In genomic region chr4:148431401-148431800, GRCh38 we compare ENCODE assay signal across 24 cellular contexts. TPM values are rescaled to one million over a fixed set of nuclear protein-coding genes. Genes with fewer than 3 reads are reported as not detected.
DNase-seq lines count a peak whose midpoint lies in the region; ATAC-seq, FAIRE-seq and TF ChIP-seq lines count a peak whose summit lies in the region.
"Had no signal": no experiment of that assay in that cellular context is flagged by ENCODE, and none has a peak within 500 bp of the region (broad histone marks: within the 10 kb centered on the region; RNA-seq: fewer than 3 reads in every experiment).

No MANE protein-coding gene starts in this region.

- no peaks in the 10 kb centered on the region for H3K9me3 Mint-ChIP-seq in progenitor cell of endocrine pancreas (ENCODE audit: low read depth)
- H3K9me3 Mint-ChIP-seq: activated naive CD8-positive, alpha-beta T cell treated with anti-CD3 and anti-CD28 coated beads, Interleukin-2, amount 10 ng/mL, durations not matched to agents 7 days and 5 days; activated T-helper 1 cell treated with anti-CD3 and anti-CD28 coated beads, Interleukin-12 subunit alpha, Interleukin-12 subunit beta, Interleukin-2, Interleukin-4 antibody, amounts not matched to agents 30 ng/mL and 10 ng/mL and 1 ng/mL, durations not matched to agents 14 hours and 24 hours and 36 hours; CD8-positive, alpha-beta memory T cell; type B pancreatic cell had no signal

- peaks cover 8% of the 10 kb centered on the region for H3K4me1 Mint-ChIP-seq in progenitor cell of endocrine pancreas (ENCODE audit: low read depth)

- no peak overlapping the region for H3K4me3 Mint-ChIP-seq in progenitor cell of endocrine pancreas (ENCODE audit: low read depth)
- H3K4me3 Mint-ChIP-seq: activated naive CD8-positive, alpha-beta T cell treated with anti-CD3 and anti-CD28 coated beads, Interleukin-2, amount 10 ng/mL, durations not matched to agents 7 days and 5 days; activated T-helper 1 cell treated with anti-CD3 and anti-CD28 coated beads, Interleukin-12 subunit alpha, Interleukin-12 subunit beta, Interleukin-2, Interleukin-4 antibody, amounts not matched to agents 30 ng/mL and 10 ng/mL and 1 ng/mL, durations not matched to agents 14 hours and 24 hours and 36 hours; brain; stimulated activated naive CD8-positive, alpha-beta T cell treated with anti-CD3 and anti-CD28 coated beads, Interleukin-15, amount 100 ng/mL, for 72 hours; type B pancreatic cell had no signal

- H3K27ac Mint-ChIP-seq in progenitor cell of endocrine pancreas, result peak overlapping the region; percentile 71
- H3K27ac Mint-ChIP-seq: activated naive CD8-positive, alpha-beta T cell treated with anti-CD3 and anti-CD28 coated beads, Interleukin-2, amount 10 ng/mL, durations not matched to agents 7 days and 5 days; activated T-helper 1 cell treated with anti-CD3 and anti-CD28 coated beads, Interleukin-12 subunit alpha, Interleukin-12 subunit beta, Interleukin-2, Interleukin-4 antibody, amounts not matched to agents 30 ng/mL and 10 ng/mL and 1 ng/mL, durations not matched to agents 14 hours and 24 hours and 36 hours; brain; stimulated activated naive CD8-positive, alpha-beta T cell treated with anti-CD3 and anti-CD28 coated beads, Interleukin-15, amount 100 ng/mL, for 72 hours; type B pancreatic cell had no signal

- intact Hi-C loops in kidney (cut with DNase I), result no loop called here

- peaks cover 0 to 5% of the 10 kb centered on the region in 2 donors for H3K4me1 ChIP-seq in kidney (ENCODE audit: control insufficient read depth in 1 of 2, insufficient read depth in 1 of 2, low read depth in 1 of 2, low read length in 2 of 2)

- TF ChIP-seq CTCF in kidney (IDR thresholded peaks at IDR 0.05; ENCODE audit: borderline replicate concordance, extremely low read depth, insufficient read depth), result no peak
- TF ChIP-seq CTCF in progenitor cell of endocrine pancreas (IDR thresholded peaks at IDR 0.05; ENCODE audit: unreplicated experiment), result no peak

- no peak overlapping the region for H3K9ac ChIP-seq in kidney (ENCODE audit: low read length in 2 of 2)

- peak overlapping the region; percentile 8 to 17 for H3K4me3 ChIP-seq in kidney (ENCODE audit: low read length in 2 of 2)
- H3K4me3 ChIP-seq: left ventricle myocardium inferior had no signal

- no peaks in the 10 kb centered on the region for H3K36me3 Mint-ChIP-seq in progenitor cell of endocrine pancreas (ENCODE audit: insufficient read depth)

- H3K9me3 ChIP-seq in kidney (ENCODE audit: control insufficient read depth in 1 of 2, low read length in 2 of 2), result no peaks in the 10 kb centered on the region
- H3K9me3 ChIP-seq: left ventricle myocardium inferior, neutrophil had no signal

- FAIRE-seq in kidney (lab: Jason Lieb, UNC), result no peak
- FAIRE-seq: GM19239, TTC549 had no signal

- no peak overlapping the region for H3K27ac ChIP-seq in kidney (ENCODE audit: low read depth in 2 of 2, low read length in 2 of 2)
- H3K27ac ChIP-seq: left ventricle myocardium inferior, neutrophil had no signal

- ATAC-seq in GM18861 (IDR thresholded peaks at IDR 0.05; ENCODE audit: unreplicated experiment), result peak; percentile 40
- peak; percentile 76 for ATAC-seq in HG03175 (IDR thresholded peaks at IDR 0.05; ENCODE audit: unreplicated experiment)
- no peak for ATAC-seq in HG03045 (IDR thresholded peaks at IDR 0.05; ENCODE audit: unreplicated experiment)
- ATAC-seq: stimulated activated naive CD8-positive, alpha-beta T cell treated with anti-CD3 and anti-CD28 coated beads, Interleukin-15, amount 100 ng/mL, for 72 hours had no signal

- H3K27me3 Mint-ChIP-seq in progenitor cell of endocrine pancreas, result peaks cover 4% of the 10 kb centered on the region
- H3K27me3 Mint-ChIP-seq: activated naive CD8-positive, alpha-beta T cell treated with anti-CD3 and anti-CD28 coated beads, Interleukin-2, amount 10 ng/mL, durations not matched to agents 7 days and 5 days; CD8-positive, alpha-beta memory T cell; stimulated activated naive CD8-positive, alpha-beta T cell treated with anti-CD3 and anti-CD28 coated beads, Interleukin-15, amount 100 ng/mL, for 72 hours had no signal

- no peak for DNase-seq in kidney
- no peak for DNase-seq in progenitor cell of endocrine pancreas (ENCODE audit: low spot score, unreplicated experiment)
- DNase-seq in superior temporal gyrus (ENCODE audit: extremely low spot score), result no peak
- DNase-seq in activated CD4-positive, alpha-beta T cell treated with anti-CD3 and anti-CD28 coated beads, Interleukin-2, amount 50 U/mL, for 48 hours, result no peak
- DNase-seq in NCI-H510A treated with DMSO at 0.1 percent for 48 hours (lab: John Stamatoyannopoulos, UW), result no peak
- DNase-seq: activated naive CD8-positive, alpha-beta T cell treated with anti-CD3 and anti-CD28 coated beads, Interleukin-2, amount 10 ng/mL, durations not matched to agents 7 days and 5 days; CD8-positive, alpha-beta memory T cell; H7; left ventricle myocardium inferior; NCI-H1417; NCI-H2107; NCI-H524; stimulated activated CD4-positive, alpha-beta T cell treated with anti-CD3 and anti-CD28 coated beads, Interleukin-4, amount 100 ng/mL, for 4 hours; stimulated activated naive CD8-positive, alpha-beta T cell treated with anti-CD3 and anti-CD28 coated beads, Interleukin-15, amount 100 ng/mL, for 72 hours; SW 1271 had no signal

- no peaks in the 10 kb centered on the region for H3K36me3 ChIP-seq in kidney (ENCODE audit: control insufficient read depth in 1 of 2, insufficient read depth in 2 of 2, low read length in 2 of 2)
- H3K36me3 ChIP-seq: neutrophil had no signal

RNA-seq across cellular contexts. Expression of gene NR3C2, which starts 10.8 kb away (rescaled TPM):
- total RNA-seq in kidney, result 43.4 TPM
- 8.7 TPM for polyA plus RNA-seq in kidney (ENCODE audit: insufficient read depth, low read depth, low replicate concordance)
- 2.7 and 3.4 TPM in 2 replicates for total RNA-seq in progenitor cell of endocrine pancreas

Comparison
In these comparisons a context has a peak if more than half of its experiments do, and no peak if none do; other contexts are left out.
1. RNA of gene NR3C2, which starts 10.8 kb away (total RNA-seq): 43.4 TPM in kidney (single experiment); 2.7 to 3.4 TPM in progenitor cell of endocrine pancreas; every median in the first group is over 10 times any median in the second.